ENCODE assay signal across 9 cellular contexts in genomic region chr18:63578357-63578958, GRCh38. TPM values are rescaled to one million over a fixed set of nuclear protein-coding genes. Genes with fewer than 3 reads are reported as not detected.
DNase-seq lines count a peak whose midpoint lies in the region; ATAC-seq and TF ChIP-seq lines count a peak whose summit lies in the region.
"Had no signal": no experiment of that assay in that cellular context is flagged by ENCODE, and none has a peak within 500 bp of the region (broad histone marks: within the 10 kb centered on the region; RNA-seq: fewer than 3 reads in every experiment).

No MANE protein-coding gene starts in this region.

- peak; percentile 58 for ATAC-seq in HG03378 (IDR thresholded peaks at IDR 0.05; ENCODE audit: unreplicated experiment)

- no peaks in the 10 kb centered on the region for H3K9me2 ChIP-seq in OCI-LY7 (ENCODE audit: insufficient read depth, low read length)

- no peaks in the 10 kb centered on the region for H3K9me3 ChIP-seq in A673 (ENCODE audit: low read depth, low read length, poor library complexity, severe bottlenecking)
- H3K9me3 ChIP-seq in OCI-LY7 (ENCODE audit: low read length): no peaks in the 10 kb centered on the region
- no peaks in the 10 kb centered on the region for H3K9me3 ChIP-seq in CD4-positive, alpha-beta memory T cell (ENCODE audit: control insufficient read depth in 1 of 2, low read length in 2 of 2)

- no peak overlapping the region for H3K4me3 ChIP-seq in A673 (ENCODE audit: low read depth, low read length, poor library complexity, severe bottlenecking)
- H3K4me3 ChIP-seq in GM06990 (replicated peaks; ENCODE audit: low read depth, low read length): no peak overlapping the region
- no peak overlapping the region for H3K4me3 ChIP-seq in OCI-LY7 (ENCODE audit: low read depth, low read length, poor library complexity, severe bottlenecking)
- H3K4me3 ChIP-seq in epithelial cell of esophagus (ENCODE audit: low read length): no peak overlapping the region
- H3K4me3 ChIP-seq in CD4-positive, alpha-beta memory T cell (ENCODE audit: low read length in 2 of 2): no peak overlapping the region

- no peak overlapping the region for H2AFZ ChIP-seq in OCI-LY7 (ENCODE audit: low read length)

- peaks cover 0 to 1% (median 0%) of the 10 kb centered on the region in 8 donors for H3K9me3 Mint-ChIP-seq in CD4-positive, alpha-beta memory T cell

- no TSS peak for BruUV-seq in A673 (replicated peaks; lab: Mats Ljungman, UMichigan)
- no TSS peak for BruUV-seq in OCI-LY7 (replicated peaks; lab: Mats Ljungman, UMichigan)

- H3K36me3 Mint-ChIP-seq in CD4-positive, alpha-beta memory T cell: no peaks in the 10 kb centered on the region
- H3K36me3 Mint-ChIP-seq: immature natural killer cell had no signal

- H4K20me1 ChIP-seq in OCI-LY7 (ENCODE audit: insufficient read depth, low read length): no peaks in the 10 kb centered on the region

- H3K4me2 ChIP-seq in OCI-LY7 (ENCODE audit: low read length): no peak overlapping the region

- no peak overlapping the region for H3K4me3 Mint-ChIP-seq in CD4-positive, alpha-beta memory T cell
- H3K4me3 Mint-ChIP-seq: immature natural killer cell had no signal

- DNase-seq in A673 (ENCODE audit: low spot score): peak; percentile 79
- no peak for DNase-seq in GM06990 (ENCODE audit: extremely low read depth, insufficient read length)
- peak; percentile 28 for DNase-seq in OCI-LY7 (ENCODE audit: low spot score)
- DNase-seq in epithelial cell of esophagus (ENCODE audit: low read depth): peak; percentile 65
- DNase-seq in pons (ENCODE audit: low spot score): peak; percentile 51
- DNase-seq in CD4-positive, alpha-beta memory T cell: no peak
- no peak for DNase-seq in ecto neural progenitor cell (ENCODE audit: low spot score)

- peaks cover 1 to 4% of the 10 kb centered on the region in 2 donors for H3K27me3 Mint-ChIP-seq in CD4-positive, alpha-beta memory T cell

- H3K4me1 Mint-ChIP-seq in CD4-positive, alpha-beta memory T cell: no peaks in the 10 kb centered on the region
- H3K4me1 Mint-ChIP-seq: immature natural killer cell had no signal

- no peaks in the 10 kb centered on the region for H3K79me2 ChIP-seq in OCI-LY7 (ENCODE audit: insufficient read depth, low read depth, low read length)

- CTCF ChIA-PET in A673 (lab: Charles Lee): interaction anchor here (0.6 to 1.4 kb wide), 3 partner anchors 38 to 99 kb away, joined by 3 to 4 read pairs (median 3); no protein-coding TSS in a partner anchor
- CTCF ChIA-PET in OCI-LY7 (lab: Charles Lee; ENCODE audit: unreplicated experiment): no interaction called here
- CTCF ChIA-PET in CD4-positive, alpha-beta memory T cell (lab: Charles Lee; ENCODE audit: partially characterized antibody): interaction anchor here (1.0 to 1.3 kb wide), 2 partner anchors 60 to 164 kb away, joined by 3 to 4 read pairs; no protein-coding TSS in a partner anchor

- H3K27ac Mint-ChIP-seq in CD4-positive, alpha-beta memory T cell: no peak overlapping the region
- H3K27ac Mint-ChIP-seq: immature natural killer cell had no signal

- H3K36me3 ChIP-seq in A673 (ENCODE audit: insufficient read depth, low read length, poor library complexity, severe bottlenecking) (no peaks in the 10 kb centered on the region), GM06990 (ENCODE audit: control insufficient read depth, insufficient read depth, low read length) (no peaks in the 10 kb centered on the region), OCI-LY7 (ENCODE audit: insufficient read depth, low read length) (no peaks in the 10 kb centered on the region)
- H3K36me3 ChIP-seq in CD4-positive, alpha-beta memory T cell (ENCODE audit: insufficient read depth, low read length): no peaks in the 10 kb centered on the region

- intact Hi-C loops in A673 (cut with micrococcal nuclease; ENCODE audit: unreplicated experiment): loop anchor here (1.0 to 10.0 kb wide), 5 partner anchors 60 to 564 kb away; no protein-coding TSS in a partner anchor
- intact Hi-C loops in OCI-LY7 (cut with micrococcal nuclease; ENCODE audit: unreplicated experiment): loop anchor here (1.0 kb wide), 1 partner anchor 60 kb away; no protein-coding TSS in a partner anchor
- intact Hi-C loops in CD4-positive, alpha-beta memory T cell (cut with micrococcal nuclease): no loop called here

- H3K27ac ChIP-seq in A673 (ENCODE audit: low read depth, low read length, poor library complexity, severe bottlenecking): no peak overlapping the region
- no peak overlapping the region for H3K27ac ChIP-seq in OCI-LY7 (ENCODE audit: low read depth, low read length, poor library complexity, severe bottlenecking)
- no peak overlapping the region for H3K27ac ChIP-seq in CD4-positive, alpha-beta memory T cell (ENCODE audit: low read depth, low read length)

- H3K27me3 ChIP-seq in A673 (replicated peaks; ENCODE audit: insufficient read depth, low read depth, low read length, poor library complexity) (no peaks in the 10 kb centered on the region), GM06990 (replicated peaks; ENCODE audit: control insufficient read depth, insufficient read depth, low read length) (no peaks in the 10 kb centered on the region)
- H3K27me3 ChIP-seq in CD4-positive, alpha-beta memory T cell (ENCODE audit: insufficient read depth, low read length): no peaks in the 10 kb centered on the region

- TF ChIP-seq CTCF in A673 (conservative IDR thresholded peaks at IDR 0.05; ENCODE audit: low read depth, low read length) (peak; percentile 89), GM06990 (IDR thresholded peaks at IDR 0.05; ENCODE audit: insufficient read depth, low read length, poor library complexity, severe bottlenecking) (peak; percentile 75), OCI-LY7 (conservative IDR thresholded peaks at IDR 0.05; ENCODE audit: low read length) (peak; percentile 81), epithelial cell of esophagus (IDR thresholded peaks at IDR 0.05; ENCODE audit: insufficient read depth, low read depth, low read length, missing control alignments) (peak; percentile 86)

- POLR2A ChIA-PET in A673 (lab: Charles Lee; ENCODE audit: low non-redundant PET): no interaction called here
- POLR2A ChIA-PET in OCI-LY7 (lab: Charles Lee): interaction anchor here (1.6 kb wide), 1 partner anchor 60 kb away, joined by 5 read pairs; no protein-coding TSS in a partner anchor
- POLR2A ChIA-PET in CD4-positive, alpha-beta memory T cell (lab: Charles Lee; ENCODE audit: partially characterized antibody): no interaction called here

- peaks cover 25% of the 10 kb centered on the region for H3K4me1 ChIP-seq in A673 (ENCODE audit: insufficient read depth, low read length, poor library complexity, severe bottlenecking)
- no peaks in the 10 kb centered on the region for H3K4me1 ChIP-seq in OCI-LY7 (ENCODE audit: insufficient read depth, low read length, poor library complexity, severe bottlenecking)
- no peaks in the 10 kb centered on the region for H3K4me1 ChIP-seq in CD4-positive, alpha-beta memory T cell (ENCODE audit: insufficient read depth, low read length)

RNA-seq across cellular contexts. Expression of gene SERPINB13, which starts 8.7 kb away (rescaled TPM):
- 0.49 and 0.50 TPM in 2 replicates for total RNA-seq in A673 (2021)
- not detected in 2 replicates for total RNA-seq in OCI-LY7 (2014; rRNA removed; shearing (Covaris generic))
- not detected in 2 replicates for total RNA-seq in OCI-LY7 (2022)
- not detected for total RNA-seq in CD4-positive, alpha-beta memory T cell
- polyA plus RNA-seq in CD4-positive, alpha-beta memory T cell: not detected
- polyA plus RNA-seq: immature natural killer cell had no signal

RNA-seq across cellular contexts. Expression of gene SERPINB12, which starts 36.3 kb away (rescaled TPM):
- not detected in 2 replicates for total RNA-seq in A673 (2021)
- total RNA-seq in OCI-LY7 (2014; rRNA removed; shearing (Covaris generic)): not detected in 2 replicates
- not detected in 2 replicates for total RNA-seq in OCI-LY7 (2022)
- not detected for total RNA-seq in CD4-positive, alpha-beta memory T cell
- not detected for polyA plus RNA-seq in CD4-positive, alpha-beta memory T cell
- polyA plus RNA-seq: immature natural killer cell had no signal

Comparison
In these comparisons a context has a peak if more than half of its experiments do, and no peak if none do; other contexts are left out.
1. DNase-seq: peak in A673 (single experiment), OCI-LY7 (single experiment), epithelial cell of esophagus (single experiment) and pons (single experiment); none in GM06990 (single experiment), CD4-positive, alpha-beta memory T cell (0 of 5) and ecto neural progenitor cell (single experiment).
2. Peak in every context shown above with its lines, with median percentiles within 50 percentile points of each other: CTCF ChIP-seq.